8 cellular contexts compared by ENCODE assay signal in genomic region chr1:114510235-114511047, GRCh38. TPM values are rescaled to one million over a fixed set of nuclear protein-coding genes. Genes with fewer than 3 reads are reported as not detected.
DNase-seq lines count a peak whose midpoint lies in the region; ATAC-seq and TF ChIP-seq lines count a peak whose summit lies in the region.

No MANE protein-coding gene starts in this region.

- H3K27me3 ChIP-seq in HL-60 (ENCODE audit: insufficient read depth, poor library complexity, severe bottlenecking), result no peaks in the 10 kb centered on the region
- H3K27me3 ChIP-seq in iPS-20b (ENCODE audit: insufficient read depth, low read length), result peaks cover 9% of the 10 kb centered on the region
- no peaks in the 10 kb centered on the region for H3K27me3 ChIP-seq in skeletal muscle tissue (ENCODE audit: control insufficient read depth in 3 of 3, insufficient read depth in 3 of 3, low read length in 3 of 3)

- ATAC-seq in GM21381 (IDR thresholded peaks at IDR 0.05; ENCODE audit: unreplicated experiment), result peak; percentile 50

- H3K36me3 ChIP-seq in iPS-20b (ENCODE audit: insufficient read depth, low read depth, low read length) (peaks cover 15% of the 10 kb centered on the region), skeletal muscle tissue (ENCODE audit: control insufficient read depth in 3 of 3, insufficient read depth in 3 of 3, low read length in 3 of 3) (peaks cover 0 to 3% (median 0%) of the 10 kb centered on the region in 3 donors)

- H3K4me3 ChIP-seq in HL-60 (replicated peaks; ENCODE audit: insufficient read depth, low read length), result peak overlapping the region; percentile 98
- peak overlapping the region; percentile 94 for H3K4me3 ChIP-seq in astrocyte of the spinal cord (ENCODE audit: low read depth, low read length)
- H3K4me3 ChIP-seq in iPS-20b (ENCODE audit: low read length), result peak overlapping the region; percentile 83
- peak overlapping the region; percentile 83 to 95 (median 95) for H3K4me3 ChIP-seq in skeletal muscle tissue (ENCODE audit: low read length in 3 of 3)

- H3K9ac ChIP-seq in iPS-20b (ENCODE audit: low read depth, low read length) (peak overlapping the region; percentile 91), skeletal muscle tissue (ENCODE audit: low read depth in 1 of 3, low read length in 3 of 3) (peak overlapping the region; percentile 89 to 94 (median 90))

- H3K4me1 ChIP-seq in iPS-20b (ENCODE audit: insufficient read depth, low read length) (peaks cover 14% of the 10 kb centered on the region; the same call in 1 of the 2 replicates), skeletal muscle tissue (ENCODE audit: control insufficient read depth in 3 of 3, insufficient read depth in 3 of 3, low read length in 3 of 3) (peaks cover 24 to 31% (median 29%) of the 10 kb centered on the region in 3 donors)

- H3K27ac ChIP-seq in HL-60 (replicated peaks), result peak overlapping the region; percentile 75
- no peak overlapping the region for H3K27ac ChIP-seq in iPS-20b (ENCODE audit: low read length)
- H3K27ac ChIP-seq in skeletal muscle tissue (ENCODE audit: low read depth, low read length), result peak overlapping the region; percentile 97

- H3K9me3 ChIP-seq in iPS-20b (ENCODE audit: insufficient read depth, low read depth, low read length), result no peaks in the 10 kb centered on the region
- H3K9me3 ChIP-seq in skeletal muscle tissue (ENCODE audit: control insufficient read depth in 3 of 3, low read length in 3 of 3), result no peaks in the 10 kb centered on the region

- peak; percentile 87 for DNase-seq in DMS53 (lab: John Stamatoyannopoulos, UW)
- DNase-seq in HL-60 (ENCODE audit: low read depth in 1 of 2, low spot score in 1 of 2), result peak; percentile 28 to 33
- peak in 3 of 5 donors; percentile 27 to 44 (median 27) for DNase-seq in T-helper 1 cell
- peak; percentile 25 for DNase-seq in astrocyte of the spinal cord (ENCODE audit: low read depth, low spot score)
- DNase-seq in NCI-H2107 (lab: John Stamatoyannopoulos, UW), result no peak

- in situ Hi-C loops in astrocyte of the spinal cord (cut with HindIII; ENCODE audit: low sequenced_read_pairs), result no loop called here

- TF ChIP-seq CTCF in HL-60 (IDR thresholded peaks at IDR 0.05; ENCODE audit: insufficient read depth, low read length) (no peak), astrocyte of the spinal cord (IDR thresholded peaks at IDR 0.05; ENCODE audit: low read depth, low read length) (no peak)

RNA-seq across cellular contexts. Expression of gene TRIM33, which starts 0.6 kb away (rescaled TPM):
- 21.4 TPM for total RNA-seq in skeletal muscle tissue
